In genomic region chr9:90309809-90310522, GRCh38 we compare ENCODE assay signal across 16 cellular contexts.
"Had no signal": no experiment of that assay in that cellular context is flagged by ENCODE, and none has a peak within 500 bp of the region (broad histone marks: within the 10 kb centered on the region; RNA-seq: fewer than 3 reads in every experiment).

No MANE protein-coding gene starts in this region.

- H3K9me3 ChIP-seq: esophagus muscularis mucosa, prostate gland had no signal

- H3K4me3 ChIP-seq: esophagus muscularis mucosa, prostate gland had no signal

- H3K27ac ChIP-seq: esophagus muscularis mucosa, prostate gland had no signal

- ATAC-seq: activated T-cell treated with anti-CD3 and anti-CD28 coated beads, Interleukin-2, amount 50 U/mL, for 4 hours; sciatic nerve; stimulated activated naive B cell treated with anti-CD40 and anti-IgM and Interleukin-4, amounts not matched to agents 10 μg/mL and 1 μg/mL and 100 μg/mL, for 72 hours had no signal

- H3K36me3 Mint-ChIP-seq: activated naive CD8-positive, alpha-beta T cell treated with anti-CD3 and anti-CD28 coated beads for 36 hours; naive B cell; stimulated activated naive B cell treated with anti-CD40 and anti-IgM and Interleukin-4, amounts not matched to agents 10 μg/mL and 1 μg/mL and 100 μg/mL, for 72 hours had no signal

- DNase-seq: activated CD4-positive, alpha-beta T cell treated with anti-CD3 and anti-CD28 coated beads for 1 hour; activated CD4-positive, alpha-beta T cell treated with anti-CD3 and anti-CD28 coated beads, Interleukin-2, amount 50 U/mL, for 48 hours; activated effector memory CD4-positive, alpha-beta T cell treated with anti-CD3 and anti-CD28 coated beads, Interleukin-2, amount 50 U/mL, for 16 hours; activated naive CD8-positive, alpha-beta T cell treated with anti-CD3 and anti-CD28 coated beads for 36 hours; activated T-cell treated with anti-CD3 and anti-CD28 coated beads, Interleukin-2, amount 50 U/mL, for 4 hours; cerebellar nuclear complex; foreskin fibroblast; midbrain; naive B cell; stimulated activated CD4-positive, alpha-beta T cell treated with anti-CD3 and anti-CD28 coated beads, Interleukin-2, amount 100 ng/mL, for 24 hours; stimulated activated naive B cell treated with anti-CD40 and anti-IgM and Interleukin-4, amounts not matched to agents 10 μg/mL and 1 μg/mL and 100 μg/mL, for 72 hours; trophoblast cell had no signal

- H3K36me3 ChIP-seq: esophagus muscularis mucosa, prostate gland had no signal

- H3K4me1 ChIP-seq: esophagus muscularis mucosa, prostate gland had no signal

- H3K4me1 Mint-ChIP-seq: activated naive CD8-positive, alpha-beta T cell treated with anti-CD3 and anti-CD28 coated beads for 36 hours; stimulated activated naive B cell treated with anti-CD40 and anti-IgM and Interleukin-4, amounts not matched to agents 10 μg/mL and 1 μg/mL and 100 μg/mL, for 72 hours had no signal

- H3K4me3 Mint-ChIP-seq: activated naive CD8-positive, alpha-beta T cell treated with anti-CD3 and anti-CD28 coated beads for 36 hours; activated T-cell treated with anti-CD3 and anti-CD28 coated beads, Interleukin-2, amount 50 U/mL, for 4 hours; stimulated activated naive B cell treated with anti-CD40 and anti-IgM and Interleukin-4, amounts not matched to agents 10 μg/mL and 1 μg/mL and 100 μg/mL, for 72 hours; T-helper 2 cell treated with Interferon-gamma antibody and Interleukin-4, amounts not matched to agents 5 μg/mL and 100 μg/mL, for 36 hours had no signal

- H3K9me3 Mint-ChIP-seq: activated naive CD8-positive, alpha-beta T cell treated with anti-CD3 and anti-CD28 coated beads for 36 hours; activated T-cell treated with anti-CD3 and anti-CD28 coated beads, Interleukin-2, amount 50 U/mL, for 4 hours; naive B cell; stimulated activated naive B cell treated with anti-CD40 and anti-IgM and Interleukin-4, amounts not matched to agents 10 μg/mL and 1 μg/mL and 100 μg/mL, for 72 hours; T-helper 2 cell treated with Interferon-gamma antibody and Interleukin-4, amounts not matched to agents 5 μg/mL and 100 μg/mL, for 36 hours had no signal

- H3K27ac Mint-ChIP-seq: activated naive CD8-positive, alpha-beta T cell treated with anti-CD3 and anti-CD28 coated beads for 36 hours; stimulated activated naive B cell treated with anti-CD40 and anti-IgM and Interleukin-4, amounts not matched to agents 10 μg/mL and 1 μg/mL and 100 μg/mL, for 72 hours; T-helper 2 cell treated with Interferon-gamma antibody and Interleukin-4, amounts not matched to agents 5 μg/mL and 100 μg/mL, for 36 hours had no signal
